ENCODE assay signal across 22 cellular contexts in genomic region chr9:70571247-70571646, GRCh38.
DNase-seq lines count a peak whose midpoint lies in the region; ATAC-seq, FAIRE-seq and TF ChIP-seq lines count a peak whose summit lies in the region.
"Had no signal": no experiment of that assay in that cellular context is flagged by ENCODE, and none has a peak within 500 bp of the region (broad histone marks: within the 10 kb centered on the region; RNA-seq: fewer than 3 reads in every experiment).

No MANE protein-coding gene starts in this region.

- no peak for DNase-seq in A549 (ENCODE audit: low read depth in 1 of 2, low spot score in 1 of 2)
- peak; percentile 22 for DNase-seq in islet precursor cell
- DNase-seq in HepG2 (ENCODE audit: low spot score): peak; percentile 3
- peak in 2 of 3 donors; percentile 63 to 72 for DNase-seq in right lobe of liver
- no peak for DNase-seq in NOMO-1 treated with DMSO at 0.1 percent for 48 hours (lab: John Stamatoyannopoulos, UW; ENCODE audit: unreplicated experiment)
- no peak for DNase-seq in NCI-H1436 (lab: John Stamatoyannopoulos, UW)
- no peak for DNase-seq in NCI-H2227 treated with DMSO at 0.1 percent for 48 hours (lab: John Stamatoyannopoulos, UW)
- DNase-seq: ACHN; BE2C; C1 segment of cervical spinal cord; Caco-2; Calu3; CD4-positive, alpha-beta memory T cell; CD4-positive, CD25-positive, alpha-beta regulatory T cell; DMS79 treated with DMSO at 0.1 percent for 48 hours; GF-D8 had no signal

- POLR2A ChIA-PET in A549 (lab: Yijun Ruan, JAX) (no interaction called here), HepG2 (lab: Yijun Ruan, JAX) (no interaction called here)

- WGBS in A549 (ENCODE audit: missing lambda C conversion rate): 54% methylated on average over 5 of the region's 5 CpGs
- WGBS in HepG2 (ENCODE audit: low lambda C conversion rate): 0% methylated on average over 3 of the region's 5 CpGs
- WGBS in right lobe of liver (ENCODE audit: insufficient coverage, low coverage, low lambda C conversion rate, missing lambda C conversion rate): 15% methylated on average over 3 of the region's 5 CpGs

- no peak overlapping the region for H3K4me3 ChIP-seq in A549
- H3K4me3 ChIP-seq in HepG2 (replicated peaks in 1 of 3; ENCODE audit: insufficient read depth in 1 of 3, low read depth in 2 of 3, low read length in 3 of 3): no peak overlapping the region
- no peak overlapping the region for H3K4me3 ChIP-seq in right lobe of liver
- H3K4me3 ChIP-seq: BLaER1 had no signal

- H3K27ac ChIP-seq in A549: no peak overlapping the region
- H3K27ac ChIP-seq in HepG2 (ENCODE audit: extremely low read length, insufficient read depth, low read length): no peak overlapping the region
- H3K27ac ChIP-seq in right lobe of liver: no peak overlapping the region
- H3K27ac ChIP-seq: 22Rv1, BLaER1 had no signal

- TF ChIP-seq RAD21 in A549 (conservative IDR thresholded peaks at IDR 0.05 in 1 of 2, IDR thresholded peaks at IDR 0.05 in 1 of 2) (no peak), HepG2 (CRISPR knock-in tag; IDR thresholded peaks at IDR 0.05) (no peak)

- H3K27me3 ChIP-seq in HepG2 (ENCODE audit: control insufficient read depth in 1 of 2, insufficient read depth in 2 of 2, low read length in 2 of 2) (no peaks in the 10 kb centered on the region), right lobe of liver (no peaks in the 10 kb centered on the region)
- H3K27me3 ChIP-seq: BE2C, BLaER1 had no signal

- TF ChIP-seq POLR2A in A549 (IDR thresholded peaks at IDR 0.05; ENCODE audit: low read length): no peak
- TF ChIP-seq POLR2A in HepG2 (IDR thresholded peaks at IDR 0.05; ENCODE audit: insufficient read depth in 1 of 2, low read depth in 2 of 2, low read length in 2 of 2): no peak
- no peak for TF ChIP-seq POLR2A in right lobe of liver (IDR thresholded peaks at IDR 0.05)

- CTCF ChIA-PET in A549 (lab: Yijun Ruan, JAX): interaction anchor here (1.1 kb wide), 1 partner anchor 15 kb away, joined by 3 read pairs; no protein-coding TSS in a partner anchor
- CTCF ChIA-PET in HepG2 (lab: Yijun Ruan, JAX; ENCODE audit: low intra/inter-chr PET ratio, low total read pairs): no interaction called here

- H3K9ac ChIP-seq in HepG2 (ENCODE audit: insufficient read depth, low read depth, low read length): no peak overlapping the region
- H3K9ac ChIP-seq: BLaER1 had no signal

- no TSS peak for BruUV-seq in HepG2 (replicated peaks; lab: Mats Ljungman, UMichigan)

- H3K79me2 ChIP-seq in HepG2 (ENCODE audit: insufficient read depth, low read length): no peaks in the 10 kb centered on the region

- H3K4me2 ChIP-seq in A549 (no peak overlapping the region), HepG2 (ENCODE audit: low read depth, low read length) (peak overlapping the region; percentile 50)
- H3K4me2 ChIP-seq: BLaER1 had no signal

- TF ChIP-seq CTCF in A549 (IDR thresholded peaks at IDR 0.05) (no peak), HepG2 (CRISPR knock-in tag; IDR thresholded peaks at IDR 0.05) (no peak), right lobe of liver (IDR thresholded peaks at IDR 0.05) (no peak)

- no peaks in the 10 kb centered on the region for H4K20me1 ChIP-seq in HepG2 (ENCODE audit: insufficient read depth, low read length)
- H4K20me1 ChIP-seq: BLaER1 had no signal

- TF ChIP-seq EP300 in A549 (IDR thresholded peaks at IDR 0.05): no peak
- no peak for TF ChIP-seq EP300 in HepG2 (IDR thresholded peaks at IDR 0.05; ENCODE audit: low read depth in 2 of 2, low read length in 2 of 2)
- no peak for TF ChIP-seq EP300 in HepG2 (CRISPR knock-in tag; IDR thresholded peaks at IDR 0.05; ENCODE audit: borderline replicate concordance)

- in situ Hi-C loops in HepG2 (cut with HindIII; ENCODE audit: extremely low pct_ligation_motif_present, low pct_unique_long_range_greater_than_20kb): no loop called here

- intact Hi-C loops in HepG2 (cut with micrococcal nuclease; ENCODE audit: unreplicated experiment): no loop called here
- intact Hi-C loops in right lobe of liver (cut with DNase I): no loop called here

- ATAC-seq in A549 (no peak), HepG2 (peak; percentile 63; the same call in 1 of the 3 replicates), right lobe of liver (peak; percentile 76 to 96 (median 90)), GM18907 (IDR thresholded peaks at IDR 0.05; ENCODE audit: unreplicated experiment) (no peak)

- H3K9me3 ChIP-seq in A549: no peaks in the 10 kb centered on the region
- no peaks in the 10 kb centered on the region for H3K9me3 ChIP-seq in HepG2 (ENCODE audit: low read length)
- H3K9me3 ChIP-seq in right lobe of liver: no peaks in the 10 kb centered on the region
- H3K9me3 ChIP-seq: BE2C, BLaER1, Caco-2 had no signal

- FAIRE-seq in A549 (lab: Jason Lieb, UNC) (peak; percentile 13), HepG2 (lab: Jason Lieb, UNC) (no peak)
- FAIRE-seq: D721Med, G401.6, GM12891 had no signal

- no peaks in the 10 kb centered on the region for H3K4me1 ChIP-seq in A549
- H3K4me1 ChIP-seq in HepG2 (ENCODE audit: insufficient read depth, low read length): peaks cover 37% of the 10 kb centered on the region
- H3K4me1 ChIP-seq in right lobe of liver: peaks cover 0 to 10% (median 0%) of the 10 kb centered on the region in 4 donors
- H3K4me1 ChIP-seq: BE2C, BLaER1, Caco-2 had no signal

- no peaks in the 10 kb centered on the region for H3K36me3 ChIP-seq in HepG2 (replicated peaks in 1 of 2; ENCODE audit: control insufficient read depth in 1 of 2, insufficient read depth in 2 of 2, low read length in 2 of 2)
- no peaks in the 10 kb centered on the region for H3K36me3 ChIP-seq in right lobe of liver
- H3K36me3 ChIP-seq: BE2C, BLaER1 had no signal

- H2AFZ ChIP-seq in HepG2 (ENCODE audit: low read length): no peak overlapping the region

TF ChIP-seq in A549, 52 proteins besides CTCF, POLR2A, EP300 and RAD21:
- TF ChIP-seq GATA3 (IDR thresholded peaks at IDR 0.05; ENCODE audit: borderline replicate concordance) (no peak), BHLHE40 (IDR thresholded peaks at IDR 0.05; ENCODE audit: low read depth, low read length) (no peak), CBX8 (IDR thresholded peaks at IDR 0.05) (no peak), CBX2 (IDR thresholded peaks at IDR 0.05; ENCODE audit: borderline replicate concordance, low read depth) (no peak)

TF ChIP-seq in HepG2, 621 proteins besides CTCF, POLR2A, EP300 and RAD21 (continues in another document):
- TF ChIP-seq, protein P1, sequence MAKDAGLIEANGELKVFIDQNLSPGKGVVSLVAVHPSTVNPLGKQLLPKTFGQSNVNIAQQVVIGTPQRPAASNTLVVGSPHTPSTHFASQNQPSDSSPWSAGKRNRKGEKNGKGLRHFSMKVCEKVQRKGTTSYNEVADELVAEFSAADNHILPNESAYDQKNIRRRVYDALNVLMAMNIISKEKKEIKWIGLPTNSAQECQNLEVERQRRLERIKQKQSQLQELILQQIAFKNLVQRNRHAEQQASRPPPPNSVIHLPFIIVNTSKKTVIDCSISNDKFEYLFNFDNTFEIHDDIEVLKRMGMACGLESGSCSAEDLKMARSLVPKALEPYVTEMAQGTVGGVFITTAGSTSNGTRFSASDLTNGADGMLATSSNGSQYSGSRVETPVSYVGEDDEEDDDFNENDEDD (CRISPR knock-in tag; IDR thresholded peaks at IDR 0.05; ENCODE audit: borderline replicate concordance): no peak
- TF ChIP-seq, protein P2, sequence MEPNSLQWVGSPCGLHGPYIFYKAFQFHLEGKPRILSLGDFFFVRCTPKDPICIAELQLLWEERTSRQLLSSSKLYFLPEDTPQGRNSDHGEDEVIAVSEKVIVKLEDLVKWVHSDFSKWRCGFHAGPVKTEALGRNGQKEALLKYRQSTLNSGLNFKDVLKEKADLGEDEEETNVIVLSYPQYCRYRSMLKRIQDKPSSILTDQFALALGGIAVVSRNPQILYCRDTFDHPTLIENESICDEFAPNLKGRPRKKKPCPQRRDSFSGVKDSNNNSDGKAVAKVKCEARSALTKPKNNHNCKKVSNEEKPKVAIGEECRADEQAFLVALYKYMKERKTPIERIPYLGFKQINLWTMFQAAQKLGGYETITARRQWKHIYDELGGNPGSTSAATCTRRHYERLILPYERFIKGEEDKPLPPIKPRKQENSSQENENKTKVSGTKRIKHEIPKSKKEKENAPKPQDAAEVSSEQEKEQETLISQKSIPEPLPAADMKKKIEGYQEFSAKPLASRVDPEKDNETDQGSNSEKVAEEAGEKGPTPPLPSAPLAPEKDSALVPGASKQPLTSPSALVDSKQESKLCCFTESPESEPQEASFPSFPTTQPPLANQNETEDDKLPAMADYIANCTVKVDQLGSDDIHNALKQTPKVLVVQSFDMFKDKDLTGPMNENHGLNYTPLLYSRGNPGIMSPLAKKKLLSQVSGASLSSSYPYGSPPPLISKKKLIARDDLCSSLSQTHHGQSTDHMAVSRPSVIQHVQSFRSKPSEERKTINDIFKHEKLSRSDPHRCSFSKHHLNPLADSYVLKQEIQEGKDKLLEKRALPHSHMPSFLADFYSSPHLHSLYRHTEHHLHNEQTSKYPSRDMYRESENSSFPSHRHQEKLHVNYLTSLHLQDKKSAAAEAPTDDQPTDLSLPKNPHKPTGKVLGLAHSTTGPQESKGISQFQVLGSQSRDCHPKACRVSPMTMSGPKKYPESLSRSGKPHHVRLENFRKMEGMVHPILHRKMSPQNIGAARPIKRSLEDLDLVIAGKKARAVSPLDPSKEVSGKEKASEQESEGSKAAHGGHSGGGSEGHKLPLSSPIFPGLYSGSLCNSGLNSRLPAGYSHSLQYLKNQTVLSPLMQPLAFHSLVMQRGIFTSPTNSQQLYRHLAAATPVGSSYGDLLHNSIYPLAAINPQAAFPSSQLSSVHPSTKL (CRISPR knock-in tag; IDR thresholded peaks at IDR 0.05): 0 out of 2 replicates have a peak, but pooled peaks have one; percentile 9
- TF ChIP-seq ATF1 (CRISPR knock-in tag; IDR thresholded peaks at IDR 0.05) (no peak), DR1 (CRISPR knock-in tag; IDR thresholded peaks at IDR 0.05) (no peak), ISX (CRISPR knock-in tag; conservative IDR thresholded peaks at IDR 0.05) (no peak)

Comparison
In these comparisons a context has a peak if more than half of its experiments do, and no peak if none do; other contexts are left out.
1. ATAC-seq: peak in HepG2 (single experiment) and right lobe of liver (4 of 4); none in A549 (0 of 2) and GM18907 (single experiment).
2. DNase-seq: peak in islet precursor cell (single experiment), HepG2 (single experiment) and right lobe of liver (2 of 3); none in A549 (0 of 2), NOMO-1 treated with DMSO at 0.1 percent for 48 hours (single experiment), NCI-H1436 (single experiment) and NCI-H2227 treated with DMSO at 0.1 percent for 48 hours (single experiment).